1 cellular context compared by ENCODE assay signal in genomic region chr4:57154191-57154590, GRCh38.
TF ChIP-seq lines count a peak whose summit lies in the region.

No MANE protein-coding gene starts in this region.

TF ChIP-seq in IMR-90, 13 proteins besides CTCF, POLR2A, EP300 and RAD21:
- TF ChIP-seq MXI1 (IDR thresholded peaks at IDR 0.05; ENCODE audit: borderline replicate concordance, low read depth, low read length) (no peak), FOS (IDR thresholded peaks at IDR 0.05; ENCODE audit: low read depth, low read length) (no peak), ELK1 (IDR thresholded peaks at IDR 0.05; ENCODE audit: borderline replicate concordance, low read depth, low read length) (no peak), MAFK (IDR thresholded peaks at IDR 0.05; ENCODE audit: low read depth, low read length) (no peak), BHLHE40 (IDR thresholded peaks at IDR 0.05; ENCODE audit: low read depth, low read length) (no peak), SMC3 (IDR thresholded peaks at IDR 0.05; ENCODE audit: low read depth, low read length) (no peak), USF2 (IDR thresholded peaks at IDR 0.05; ENCODE audit: low read depth, low read length) (no peak), CHD1 (IDR thresholded peaks at IDR 0.05; ENCODE audit: low read depth, low read length) (no peak)
TF ChIP-seq in IMR-90: peak in this region for 0.
